In the genomic region with DNA sequence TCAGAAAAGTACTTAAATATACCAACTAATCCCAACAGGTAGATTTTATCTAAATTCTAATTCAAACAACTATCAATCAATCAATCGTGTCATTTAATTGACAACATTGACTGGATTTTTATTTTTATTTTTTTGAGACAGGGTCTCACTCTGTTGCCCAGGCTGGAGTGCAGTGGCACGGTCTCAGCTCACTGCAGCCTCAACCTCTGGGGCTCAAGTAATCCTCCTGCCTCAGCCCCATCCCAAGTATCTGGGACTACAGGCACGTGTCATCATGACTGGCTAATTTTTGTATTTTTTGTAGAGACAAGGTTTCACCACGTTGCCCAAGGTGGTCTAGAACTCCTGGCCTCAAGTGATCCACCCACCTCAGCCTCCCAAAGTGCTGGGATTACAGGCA, we compare ENCODE assay signal across 8 cellular contexts.
A peak's percentile ranks its signal among the peaks of the same experiment; 100 is the strongest.
DNase-seq lines count a peak whose midpoint lies in the region; ATAC-seq, FAIRE-seq and TF ChIP-seq lines count a peak whose summit lies in the region.
"Not testable (repeated sequence)": the region's sequence is repeated elsewhere in the genome, so short reads cannot be mapped to it uniquely, and the experiment has no call there.

No MANE protein-coding gene starts in this region.

- CTCF ChIA-PET in HEK293T (lab: Yijun Ruan, JAX); activated CD8-positive, alpha-beta T cell treated with anti-CD3 and anti-CD28 coated beads for 36 hours (lab: Charles Lee); K562 (lab: Yijun Ruan, JAX; ENCODE audit: low intra/inter-chr PET ratio): not testable (repeated sequence)

- not testable (repeated sequence) for DNase-seq in CD4-positive, CD25-positive, alpha-beta regulatory T cell; HEK293T (ENCODE audit: extremely low spot score); activated CD8-positive, alpha-beta T cell treated with anti-CD3 and anti-CD28 coated beads for 36 hours; mesenchymal stem cell; omental fat pad (ENCODE audit: low spot score); type B pancreatic cell (ENCODE audit: extremely low spot score, unreplicated experiment)
- DNase-seq in K562 (ENCODE audit: extremely low read depth in 1 of 4, low spot score in 3 of 4) = peak in 1 of 4 experiments; percentile 13
- peak; percentile 26 to 67 for DNase-seq in erythroblast (lab: John Stamatoyannopoulos, UW)

- POLR2A ChIA-PET in HEK293T (lab: Yijun Ruan, JAX); activated CD8-positive, alpha-beta T cell treated with anti-CD3 and anti-CD28 coated beads for 36 hours (lab: Charles Lee): not testable (repeated sequence)
- POLR2A ChIA-PET in K562 (lab: Yijun Ruan, JAX) = interaction anchor here (1.4 kb wide), 1 partner anchor 8 kb away, joined by 3 read pairs; no protein-coding TSS in a partner anchor

- in situ Hi-C loops in K562 (cut with MboI) = not testable (repeated sequence)

- not testable (repeated sequence) for TF ChIP-seq EP300 in K562 (IDR thresholded peaks at IDR 0.05; ENCODE audit: low read length)

- not testable (repeated sequence) for TF ChIP-seq POLR2A in K562 (conservative IDR thresholded peaks at IDR 0.05); erythroblast (IDR thresholded peaks at IDR 0.05; ENCODE audit: low read length)

- peaks cover 16% of the 10 kb centered on the region for H3K79me1 ChIP-seq in mesenchymal stem cell (replicated peaks; ENCODE audit: low read length, poor library complexity, severe bottlenecking)

- H3K4me1 Mint-ChIP-seq in CD4-positive, CD25-positive, alpha-beta regulatory T cell; type B pancreatic cell (ENCODE audit: unreplicated experiment): not testable (repeated sequence)
- peaks cover 14% of the 10 kb centered on the region for H3K4me1 Mint-ChIP-seq in activated CD8-positive, alpha-beta T cell treated with anti-CD3 and anti-CD28 coated beads for 36 hours (ENCODE audit: low read depth)

- not testable (repeated sequence) for H2BK120ac ChIP-seq in mesenchymal stem cell (ENCODE audit: low read depth, low read length)

- not testable (repeated sequence) for H4K91ac ChIP-seq in mesenchymal stem cell (ENCODE audit: low read length)

- not testable (repeated sequence) for TF ChIP-seq CTCF in activated CD8-positive, alpha-beta T cell treated with anti-CD3 and anti-CD28 coated beads for 36 hours (IDR thresholded peaks at IDR 0.05); K562 (IDR thresholded peaks at IDR 0.05 in 2 of 3, conservative IDR thresholded peaks at IDR 0.05 in 1 of 3; ENCODE audit: insufficient read depth in 2 of 3, low read depth in 1 of 3, low read length in 3 of 3); omental fat pad (IDR thresholded peaks at IDR 0.05); type B pancreatic cell (conservative IDR thresholded peaks at IDR 0.05)

- not testable (repeated sequence) for H3K14ac ChIP-seq in mesenchymal stem cell (ENCODE audit: low read length in 2 of 2)

- H3K23ac ChIP-seq in mesenchymal stem cell (ENCODE audit: low read length in 2 of 2) = not testable (repeated sequence)

- H3K4me3 Mint-ChIP-seq in CD4-positive, CD25-positive, alpha-beta regulatory T cell; activated CD8-positive, alpha-beta T cell treated with anti-CD3 and anti-CD28 coated beads for 36 hours; type B pancreatic cell: not testable (repeated sequence)

- H3K4me1 ChIP-seq in CD4-positive, CD25-positive, alpha-beta regulatory T cell (ENCODE audit: control insufficient read depth, insufficient read depth, low read length, poor library complexity, severe bottlenecking); K562 (replicated peaks in 1 of 2; ENCODE audit: control insufficient read depth in 2 of 2, insufficient read depth in 2 of 2, low read length in 2 of 2); mesenchymal stem cell (ENCODE audit: control insufficient read depth, insufficient read depth, low read depth, low read length): not testable (repeated sequence)

- not testable (repeated sequence) for H3K9me1 ChIP-seq in K562 (ENCODE audit: control insufficient read depth, insufficient read depth, low read length)

- H3K4me3 ChIP-seq in CD4-positive, CD25-positive, alpha-beta regulatory T cell (ENCODE audit: low read depth, low read length); K562; mesenchymal stem cell (ENCODE audit: insufficient read depth in 1 of 2, low read depth in 1 of 2, low read length in 2 of 2): not testable (repeated sequence)

- not testable (repeated sequence) for H3K9me3 Mint-ChIP-seq in CD4-positive, CD25-positive, alpha-beta regulatory T cell; activated CD8-positive, alpha-beta T cell treated with anti-CD3 and anti-CD28 coated beads for 36 hours; type B pancreatic cell

- not testable (repeated sequence) for H3K18ac ChIP-seq in mesenchymal stem cell (ENCODE audit: low read depth in 1 of 2, low read length in 2 of 2)

- intact Hi-C loops in activated CD8-positive, alpha-beta T cell treated with anti-CD3 and anti-CD28 coated beads for 36 hours (cut with micrococcal nuclease) = not testable (repeated sequence)
- intact Hi-C loops in K562 (cut with micrococcal nuclease) = loop anchor here (10.0 kb wide), 1 partner anchor 437 kb away; no protein-coding TSS in a partner anchor

- ATAC-seq in CD4-positive, CD25-positive, alpha-beta regulatory T cell (ENCODE audit: low read depth in 2 of 2); activated CD8-positive, alpha-beta T cell treated with anti-CD3 and anti-CD28 coated beads for 36 hours; K562: not testable (repeated sequence)
- ATAC-seq in omental fat pad (ENCODE audit: low FRiP score) = peak; percentile 28

- not testable (repeated sequence) for H3K27me3 ChIP-seq in CD4-positive, CD25-positive, alpha-beta regulatory T cell (ENCODE audit: control insufficient read depth, insufficient read depth, low read length); K562 (ENCODE audit: control insufficient read depth in 2 of 2, insufficient read depth in 2 of 2, low read length in 2 of 2); mesenchymal stem cell (ENCODE audit: control insufficient read depth in 1 of 2, insufficient read depth in 1 of 2, low read length in 2 of 2)

- H3K27me3 Mint-ChIP-seq in CD4-positive, CD25-positive, alpha-beta regulatory T cell; activated CD8-positive, alpha-beta T cell treated with anti-CD3 and anti-CD28 coated beads for 36 hours; type B pancreatic cell: not testable (repeated sequence)

- not testable (repeated sequence) for FAIRE-seq in K562 (lab: Jason Lieb, UNC)

- H3K27ac ChIP-seq in CD4-positive, CD25-positive, alpha-beta regulatory T cell (ENCODE audit: insufficient read depth, low read length, poor library complexity, severe bottlenecking); K562 (ENCODE audit: extremely low read depth, low read depth, low read length); mesenchymal stem cell (ENCODE audit: low read length, poor library complexity, severe bottlenecking): not testable (repeated sequence)

- H2BK15ac ChIP-seq in mesenchymal stem cell (ENCODE audit: low read depth, poor library complexity, severe bottlenecking) = not testable (repeated sequence)

- peaks cover 29% of the 10 kb centered on the region for H3K36me3 Mint-ChIP-seq in CD4-positive, CD25-positive, alpha-beta regulatory T cell
- H3K36me3 Mint-ChIP-seq in activated CD8-positive, alpha-beta T cell treated with anti-CD3 and anti-CD28 coated beads for 36 hours (ENCODE audit: low read depth) = peaks cover 30% of the 10 kb centered on the region
- H3K36me3 Mint-ChIP-seq in type B pancreatic cell = peaks cover 39% of the 10 kb centered on the region

- not testable (repeated sequence) for BruUV-seq in K562 (replicated peaks; lab: Mats Ljungman, UMichigan)

- H3K4me2 ChIP-seq in K562 (ENCODE audit: insufficient read depth, low read length); mesenchymal stem cell (ENCODE audit: low read length, poor library complexity, severe bottlenecking): not testable (repeated sequence)

- H3K79me2 ChIP-seq in K562 (ENCODE audit: control insufficient read depth, insufficient read depth, low read length) = not testable (repeated sequence)

- H2AFZ ChIP-seq in K562 (ENCODE audit: low read depth, low read length); mesenchymal stem cell (ENCODE audit: low read depth, low read length): not testable (repeated sequence)

- H3K4ac ChIP-seq in mesenchymal stem cell (ENCODE audit: low read depth in 1 of 2, low read length in 2 of 2) = not testable (repeated sequence)

- H4K8ac ChIP-seq in mesenchymal stem cell (ENCODE audit: low read length) = peak overlapping the region; percentile 23

- 73% methylated on average over 4 of the region's 4 CpGs for WGBS in K562 (ENCODE audit: insufficient coverage, low coverage, missing lambda C conversion rate)
- 100% methylated on average over 4 of the region's 4 CpGs for WGBS in mesenchymal stem cell

- not testable (repeated sequence) for H2BK5ac ChIP-seq in mesenchymal stem cell (ENCODE audit: low read depth, low read length, poor library complexity, severe bottlenecking)

- peak overlapping the region in 2 of 3 donors; percentile 28 to 45 for H3K27ac Mint-ChIP-seq in CD4-positive, CD25-positive, alpha-beta regulatory T cell
- H3K27ac Mint-ChIP-seq in activated CD8-positive, alpha-beta T cell treated with anti-CD3 and anti-CD28 coated beads for 36 hours = peak overlapping the region; percentile 7
- peak overlapping the region; percentile 43 for H3K27ac Mint-ChIP-seq in type B pancreatic cell

- peaks cover 56% of the 10 kb centered on the region for H3K36me3 ChIP-seq in CD4-positive, CD25-positive, alpha-beta regulatory T cell (ENCODE audit: control insufficient read depth, insufficient read depth, low read length)
- H3K36me3 ChIP-seq in K562 (ENCODE audit: control insufficient read depth, insufficient read depth, low read length) = peaks cover 86% of the 10 kb centered on the region
- peaks cover 30 to 51% of the 10 kb centered on the region in 2 experiments for H3K36me3 ChIP-seq in mesenchymal stem cell (ENCODE audit: control insufficient read depth in 1 of 2, insufficient read depth in 2 of 2, low read depth in 1 of 2, low read length in 2 of 2)

- not testable (repeated sequence) for H3K9me3 ChIP-seq in CD4-positive, CD25-positive, alpha-beta regulatory T cell (ENCODE audit: control insufficient read depth in 2 of 2, low read length in 2 of 2); K562 (replicated peaks; ENCODE audit: control insufficient read depth, insufficient read depth, low read depth, low read length); mesenchymal stem cell (ENCODE audit: control insufficient read depth, low read length)

- H3K9ac ChIP-seq in K562 (ENCODE audit: insufficient read depth in 1 of 2, low read depth in 2 of 2, low read length in 2 of 2); mesenchymal stem cell (ENCODE audit: low read length): not testable (repeated sequence)

- not testable (repeated sequence) for H4K20me1 ChIP-seq in K562 (replicated peaks; ENCODE audit: control insufficient read depth, insufficient read depth, low read length)

- H2AK5ac ChIP-seq in mesenchymal stem cell (ENCODE audit: low read length, severe bottlenecking) = not testable (repeated sequence)

- not testable (repeated sequence) for H2BK12ac ChIP-seq in mesenchymal stem cell (ENCODE audit: low read length in 2 of 2)

- TF ChIP-seq RAD21 in K562 (CRISPR knock-in tag; conservative IDR thresholded peaks at IDR 0.05 in 1 of 2, IDR thresholded peaks at IDR 0.05 in 1 of 2) = not testable (repeated sequence)
